21 cellular contexts compared by ENCODE assay signal in genomic region chr1:37493336-37494098, GRCh38. TPM values are rescaled to one million over a fixed set of nuclear protein-coding genes. Genes with fewer than 3 reads are reported as not detected.
DNase-seq lines count a peak whose midpoint lies in the region; ATAC-seq and TF ChIP-seq lines count a peak whose summit lies in the region.
"Had no signal": no experiment of that assay in that cellular context is flagged by ENCODE, and none has a peak within 500 bp of the region (broad histone marks: within the 10 kb centered on the region; RNA-seq: fewer than 3 reads in every experiment).

No MANE protein-coding gene starts in this region.

- H2AFZ ChIP-seq in HCT116 (ENCODE audit: low read depth, low read length, poor library complexity, severe bottlenecking), result no peak overlapping the region

- H3K79me2 ChIP-seq in HCT116 (ENCODE audit: insufficient read depth, low read length), result no peaks in the 10 kb centered on the region

- H3K4me2 ChIP-seq in HCT116 (ENCODE audit: low read length), result no peak overlapping the region

- BruUV-seq in HCT116 (replicated peaks; lab: Mats Ljungman, UMichigan), result TSS peak; percentile 20

- TF ChIP-seq POLR2A in HCT116 (IDR thresholded peaks at IDR 0.05; ENCODE audit: borderline replicate concordance, extremely low read depth, insufficient read depth, insufficient read length), result no peak

- DNase-seq in activated naive CD4-positive, alpha-beta T cell treated with anti-CD3 and anti-CD28 coated beads, Interleukin-2, amount 50 U/mL, for 16 hours, result no peak
- DNase-seq in HCT116 (ENCODE audit: low read depth, low spot score), result no peak
- no peak for DNase-seq in activated naive CD4-positive, alpha-beta T cell treated with anti-CD3 and anti-CD28 coated beads, Interleukin-2, amount 50 U/mL, for 72 hours (ENCODE audit: low spot score in 2 of 2)
- no peak for DNase-seq in stimulated activated naive CD8-positive, alpha-beta T cell treated with anti-CD3 and anti-CD28 coated beads, Interleukin-15, Interleukin-2, amounts not matched to agents 100 U/mL and 50 U/mL, for 24 hours
- DNase-seq in NCI-H526 (lab: John Stamatoyannopoulos, UW), result no peak
- DNase-seq: activated CD8-positive, alpha-beta memory T cell treated with anti-CD3 and anti-CD28 coated beads, Interleukin-2, amount 50 U/mL, for 48 hours; CD8-positive, alpha-beta memory T cell; DMS79; left colon; midbrain; NCI-H510A treated with DMSO at 0.1 percent for 48 hours; stimulated activated naive B cell treated with anti-CD40 and anti-IgM and Interleukin-4, amounts not matched to agents 10 μg/mL and 1 μg/mL and 100 μg/mL, for 72 hours had no signal

- CTCF ChIA-PET in HCT116 (lab: Charles Lee), result interaction anchor here (2.4 kb wide), 1 partner anchor 16 kb away, joined by 9 read pairs; no protein-coding TSS in a partner anchor

- TF ChIP-seq RAD21 in HCT116 (IDR thresholded peaks at IDR 0.05; ENCODE audit: low read depth), result no peak

- ATAC-seq in HCT116 (no peak), HG03378 (IDR thresholded peaks at IDR 0.05; ENCODE audit: unreplicated experiment) (no peak), GM21381 (IDR thresholded peaks at IDR 0.05; ENCODE audit: unreplicated experiment) (no peak)
- peak; percentile 61 to 91 for ATAC-seq in activated naive CD4-positive, alpha-beta T cell treated with anti-CD3 and anti-CD28 coated beads, Interleukin-2, amount 50 U/mL, for 72 hours
- peak; percentile 46 for ATAC-seq in stimulated activated naive CD8-positive, alpha-beta T cell treated with anti-CD3 and anti-CD28 coated beads, Interleukin-15, Interleukin-2, amounts not matched to agents 100 U/mL and 50 U/mL, for 24 hours
- ATAC-seq: left colon; stimulated activated naive B cell treated with anti-CD40 and anti-IgM and Interleukin-4, amounts not matched to agents 10 μg/mL and 1 μg/mL and 100 μg/mL, for 72 hours had no signal

- H3K36me3 ChIP-seq in HCT116 (ENCODE audit: control insufficient read depth in 1 of 2, insufficient read depth in 2 of 2, low read length in 2 of 2), result peaks cover 5 to 8% of the 10 kb centered on the region in 2 experiments; a peak in 1 of 4 replicates

- peaks cover 3% of the 10 kb centered on the region; the same call in 1 of the 2 replicates for H4K20me1 ChIP-seq in HCT116 (ENCODE audit: insufficient read depth)

- no peaks in the 10 kb centered on the region for H3K9me3 ChIP-seq in HCT116 (ENCODE audit: control insufficient read depth in 1 of 2, insufficient read depth in 1 of 2, low read depth in 1 of 2, low read length in 2 of 2)
- H3K9me3 ChIP-seq: HAP-1, prostate gland, tibial nerve had no signal

- intact Hi-C loops in HCT116 (cut with micrococcal nuclease), result no loop called here

- H3K9ac ChIP-seq in HCT116 (ENCODE audit: low read length), result no peak overlapping the region

- RAD21 ChIA-PET in HCT116 (lab: Charles Lee; ENCODE audit: low non-redundant PET in 1 of 2, low total read pairs in 2 of 2, uncharacterized antibody in 2 of 2, unreplicated experiment in 2 of 2), result interaction anchor here in 1 of 2 experiments (0.7 kb wide), 1 partner anchor 366 kb away, joined by 3 read pairs; the partner anchor contains the start of gene MTF1

- H3K27ac ChIP-seq in HCT116 (ENCODE audit: low read depth, low read length), result no peak overlapping the region
- H3K27ac ChIP-seq: cardiac muscle cell, tibial nerve had no signal

- no peak overlapping the region for H3K4me3 Mint-ChIP-seq in activated naive CD4-positive, alpha-beta T cell treated with anti-CD3 and anti-CD28 coated beads, Interleukin-2, amount 50 U/mL, for 24 hours
- H3K4me3 Mint-ChIP-seq: CD8-positive, alpha-beta memory T cell; dendritic cell treated with granulocyte-macrophage colony-stimulating factor and Interleukin-4, amounts not matched to agents 40 ng/mL and 50 ng/mL, for 4 days; neural crest cell; stimulated activated naive B cell treated with anti-CD40 and anti-IgM and Interleukin-4, amounts not matched to agents 10 μg/mL and 1 μg/mL and 100 μg/mL, for 72 hours had no signal

- peaks cover 19% of the 10 kb centered on the region for H3K4me1 Mint-ChIP-seq in activated naive CD4-positive, alpha-beta T cell treated with anti-CD3 and anti-CD28 coated beads, Interleukin-2, amount 50 U/mL, for 24 hours
- H3K4me1 Mint-ChIP-seq: neural crest cell had no signal

- peaks cover 7% of the 10 kb centered on the region for H3K36me3 Mint-ChIP-seq in activated naive CD4-positive, alpha-beta T cell treated with anti-CD3 and anti-CD28 coated beads, Interleukin-2, amount 50 U/mL, for 24 hours
- no peaks in the 10 kb centered on the region for H3K36me3 Mint-ChIP-seq in activated naive CD4-positive, alpha-beta T cell treated with anti-CD3 and anti-CD28 coated beads, Interleukin-2, amount 50 U/mL, for 72 hours

- H3K4me3 ChIP-seq in HCT116 (replicated peaks in 1 of 2; ENCODE audit: low read depth in 1 of 2, low read length in 2 of 2), result no peak overlapping the region
- H3K4me3 ChIP-seq: cardiac muscle cell, HAP-1, prostate gland, tibial nerve had no signal

- no peaks in the 10 kb centered on the region for H3K27me3 ChIP-seq in HCT116 (ENCODE audit: insufficient read depth, low read length)
- H3K27me3 ChIP-seq: cardiac muscle cell, tibial nerve had no signal

- H3K9me3 Mint-ChIP-seq in activated naive CD4-positive, alpha-beta T cell treated with anti-CD3 and anti-CD28 coated beads, Interleukin-2, amount 50 U/mL, for 24 hours, result no peaks in the 10 kb centered on the region
- H3K9me3 Mint-ChIP-seq in activated naive CD4-positive, alpha-beta T cell treated with anti-CD3 and anti-CD28 coated beads, Interleukin-2, amount 50 U/mL, for 72 hours, result no peaks in the 10 kb centered on the region
- H3K9me3 Mint-ChIP-seq: CD8-positive, alpha-beta memory T cell; dendritic cell treated with granulocyte-macrophage colony-stimulating factor and Interleukin-4, amounts not matched to agents 40 ng/mL and 50 ng/mL, for 4 days; neural crest cell; stimulated activated naive B cell treated with anti-CD40 and anti-IgM and Interleukin-4, amounts not matched to agents 10 μg/mL and 1 μg/mL and 100 μg/mL, for 72 hours had no signal

- H3K4me1 ChIP-seq in HCT116 (ENCODE audit: control insufficient read depth in 1 of 2, insufficient read depth in 2 of 2, low read length in 2 of 2), result 0 out of 4 replicates have a peak, but pooled peaks cover 0 to 3% of the 10 kb centered on the region in 2 experiments
- H3K4me1 ChIP-seq: HAP-1, tibial nerve had no signal

- peak overlapping the region; percentile 86 for H3K27ac Mint-ChIP-seq in activated naive CD4-positive, alpha-beta T cell treated with anti-CD3 and anti-CD28 coated beads, Interleukin-2, amount 50 U/mL, for 24 hours
- H3K27ac Mint-ChIP-seq in activated naive CD4-positive, alpha-beta T cell treated with anti-CD3 and anti-CD28 coated beads, Interleukin-2, amount 50 U/mL, for 72 hours, result peak overlapping the region; percentile 69 to 83
- H3K27ac Mint-ChIP-seq: dendritic cell treated with granulocyte-macrophage colony-stimulating factor and Interleukin-4, amounts not matched to agents 40 ng/mL and 50 ng/mL, for 4 days; stimulated activated naive B cell treated with anti-CD40 and anti-IgM and Interleukin-4, amounts not matched to agents 10 μg/mL and 1 μg/mL and 100 μg/mL, for 72 hours had no signal

- no peaks in the 10 kb centered on the region for H3K9me2 ChIP-seq in HCT116 (ENCODE audit: insufficient read depth)

- TF ChIP-seq CTCF in HCT116 (IDR thresholded peaks at IDR 0.05 in 2 of 3, conservative IDR thresholded peaks at IDR 0.05 in 1 of 3; ENCODE audit: borderline replicate concordance in 1 of 3, insufficient read depth in 1 of 3, low read depth in 2 of 3, low read length in 2 of 3), result no peak

- POLR2A ChIA-PET in HCT116 (lab: Charles Lee), result no interaction called here

- no peaks in the 10 kb centered on the region for H3K27me3 Mint-ChIP-seq in activated naive CD4-positive, alpha-beta T cell treated with anti-CD3 and anti-CD28 coated beads, Interleukin-2, amount 50 U/mL, for 24 hours
- H3K27me3 Mint-ChIP-seq: CD8-positive, alpha-beta memory T cell; dendritic cell treated with granulocyte-macrophage colony-stimulating factor and Interleukin-4, amounts not matched to agents 40 ng/mL and 50 ng/mL, for 4 days; stimulated activated naive B cell treated with anti-CD40 and anti-IgM and Interleukin-4, amounts not matched to agents 10 μg/mL and 1 μg/mL and 100 μg/mL, for 72 hours had no signal

TF ChIP-seq in HCT116, 20 proteins besides CTCF, POLR2A, EP300 and RAD21:
- TF ChIP-seq ZBTB33 (IDR thresholded peaks at IDR 0.05; ENCODE audit: extremely low read depth, insufficient replicate concordance, low read length), result no peak
- no peak for TF ChIP-seq FOSL1 (IDR thresholded peaks at IDR 0.05; ENCODE audit: low read depth)
- TF ChIP-seq POLR2AphosphoS5 (IDR thresholded peaks at IDR 0.05; ENCODE audit: low read depth, low read length), result no peak
- TF ChIP-seq EZH2 (IDR thresholded peaks at IDR 0.05), result no peak
- no peak for TF ChIP-seq JUND (IDR thresholded peaks at IDR 0.05)

RNA-seq across cellular contexts. Expression of gene ZC3H12A, which starts 19.1 kb away (rescaled TPM):
- 10.6 TPM for total RNA-seq in HCT116 (2021; ENCODE audit: unreplicated experiment)
- 12.3 and 13.1 TPM in 2 replicates for polyA plus RNA-seq in HCT116 (2012)
- total RNA-seq in activated naive CD4-positive, alpha-beta T cell treated with anti-CD3 and anti-CD28 coated beads, Interleukin-2, amount 50 U/mL, for 72 hours, result 10 to 100 TPM; 30.2 to 58.6 TPM

RNA-seq across cellular contexts. Expression of gene MEAF6, which starts 21.0 kb away (rescaled TPM):
- total RNA-seq in HCT116 (2021; ENCODE audit: unreplicated experiment), result 50.3 TPM
- 19.8 and 29.1 TPM in 2 replicates for polyA plus RNA-seq in HCT116 (2012)
- 10 to 100 TPM; 48.0 to 66.8 TPM for total RNA-seq in activated naive CD4-positive, alpha-beta T cell treated with anti-CD3 and anti-CD28 coated beads, Interleukin-2, amount 50 U/mL, for 72 hours

Comparison
In these comparisons a context has a peak if more than half of its experiments do, and no peak if none do; other contexts are left out.
1. ATAC-seq: peak in activated naive CD4-positive, alpha-beta T cell treated with anti-CD3 and anti-CD28 coated beads, Interleukin-2, amount 50 U/mL, for 72 hours (2 of 2) and stimulated activated naive CD8-positive, alpha-beta T cell treated with anti-CD3 and anti-CD28 coated beads, Interleukin-15, Interleukin-2, amounts not matched to agents 100 U/mL and 50 U/mL, for 24 hours (single experiment); none in HCT116 (single experiment), HG03378 (single experiment) and GM21381 (single experiment).